ENCODE assay signal across 14 cellular contexts in genomic region chr10:16904619-16905018, GRCh38.
DNase-seq lines count a peak whose midpoint lies in the region; TF ChIP-seq lines count a peak whose summit lies in the region.
"Had no signal": no experiment of that assay in that cellular context is flagged by ENCODE, and none has a peak within 500 bp of the region (broad histone marks: within the 10 kb centered on the region; RNA-seq: fewer than 3 reads in every experiment).

No MANE protein-coding gene starts in this region.

- TF ChIP-seq CTCF in fibroblast of lung (conservative IDR thresholded peaks at IDR 0.05 in 1 of 2, IDR thresholded peaks at IDR 0.05 in 1 of 2; ENCODE audit: low read depth in 1 of 2, low read length in 2 of 2): no peak

- no peak overlapping the region for H3K27ac ChIP-seq in fibroblast of lung (ENCODE audit: insufficient read depth, low read length)

- H3K9ac ChIP-seq in fibroblast of lung (ENCODE audit: insufficient read depth, low read length): no peak overlapping the region

- no peaks in the 10 kb centered on the region for H4K20me1 ChIP-seq in fibroblast of lung (ENCODE audit: control insufficient read depth, extremely low read depth, insufficient read depth, low read length)

- no peaks in the 10 kb centered on the region for H3K27me3 ChIP-seq in fibroblast of lung (ENCODE audit: control insufficient read depth, insufficient read depth, low read length)
- H3K27me3 ChIP-seq: uterus had no signal

- no peak overlapping the region for H3K4me2 ChIP-seq in fibroblast of lung (ENCODE audit: extremely low read depth, insufficient read depth, low read length)

- H3K9me3 ChIP-seq in fibroblast of lung (ENCODE audit: control insufficient read depth, insufficient read depth, low read depth, low read length): no peaks in the 10 kb centered on the region
- H3K9me3 ChIP-seq: uterus had no signal

- no peaks in the 10 kb centered on the region for H3K79me2 ChIP-seq in fibroblast of lung (ENCODE audit: control insufficient read depth, insufficient read depth, low read length)

- H3K36me3 ChIP-seq in fibroblast of lung (ENCODE audit: control insufficient read depth, insufficient read depth, low read length): no peaks in the 10 kb centered on the region
- H3K36me3 ChIP-seq: uterus had no signal

- DNase-seq in GM04503 (ENCODE audit: low read depth): peak; percentile 71
- DNase-seq in OCI-M1 (lab: John Stamatoyannopoulos, UW): peak; percentile 91
- peak; percentile 66 to 94 for DNase-seq in fibroblast of lung (ENCODE audit: low read depth in 2 of 2)
- peak; percentile 73 for DNase-seq in stromal cell of bone marrow (ENCODE audit: low read depth)
- no peak for DNase-seq in NCI-H1694 (lab: John Stamatoyannopoulos, UW)
- no peak for DNase-seq in SW 1271 (lab: John Stamatoyannopoulos, UW)
- DNase-seq in KG1 (lab: John Stamatoyannopoulos, UW): no peak
- DNase-seq: activated gamma-delta T cell, dermis blood vessel endothelial cell, DMS79 treated with DMSO at 0.1 percent for 48 hours, mammary epithelial cell, NCI-H187 treated with DMSO at 0.1 percent for 48 hours, PC-3 had no signal

- H3K4me3 ChIP-seq in fibroblast of lung (replicated peaks in 1 of 4; ENCODE audit: control extremely low read depth in 1 of 4, insufficient read depth in 1 of 4, low read depth in 3 of 4, low read length in 4 of 4): no peak overlapping the region
- H3K4me3 ChIP-seq: uterus had no signal

- no peaks in the 10 kb centered on the region for H3K4me1 ChIP-seq in fibroblast of lung (ENCODE audit: control insufficient read depth, extremely low read depth, insufficient read depth, low read length)
- H3K4me1 ChIP-seq: uterus had no signal

- no peak overlapping the region for H2AFZ ChIP-seq in fibroblast of lung (ENCODE audit: low read length)

Comparison
In these comparisons a context has a peak if more than half of its experiments do, and no peak if none do; other contexts are left out.
1. DNase-seq: peak in GM04503 (single experiment), OCI-M1 (single experiment), fibroblast of lung (2 of 2) and stromal cell of bone marrow (single experiment); none in NCI-H1694 (single experiment), SW 1271 (0 of 2) and KG1 (single experiment).